ENCODE assay signal across 26 cellular contexts in genomic region chr2:71460056-71460455, GRCh38.
"Had no signal": no experiment of that assay in that cellular context is flagged by ENCODE, and none has a peak within 500 bp of the region (broad histone marks: within the 10 kb centered on the region; RNA-seq: fewer than 3 reads in every experiment).

No MANE protein-coding gene starts in this region.

- H3K36me3 Mint-ChIP-seq: activated naive CD8-positive, alpha-beta T cell; T-cell had no signal

- DNase-seq: activated CD4-positive, alpha-beta T cell treated with anti-CD3 and anti-CD28 coated beads for 4 hours; activated CD4-positive, alpha-beta T cell treated with anti-CD3 and anti-CD28 coated beads, Interleukin-2, amount 50 U/mL, for 4 hours; activated naive CD4-positive, alpha-beta T cell; activated T-cell treated with anti-CD3 and anti-CD28 coated beads for 4 hours; activated T-cell treated with anti-CD3 and anti-CD28 coated beads, Interleukin-2, amount 50 U/mL, for 72 hours; anterior cingulate cortex; body of pancreas; cerebellar nuclear complex; dorsolateral prefrontal cortex; effector memory CD4-positive, alpha-beta T cell; foreskin fibroblast; kidney; lower lobe of right lung; mesendoderm; naive B cell; nephron progenitor cell; pancreas; spleen; stimulated activated CD4-positive, alpha-beta T cell treated with anti-CD3 and anti-CD28 coated beads, Interleukin-2, amount 100 ng/mL, for 48 hours; stimulated activated naive CD8-positive, alpha-beta T cell treated with anti-CD3 and anti-CD28 coated beads, Interleukin-15, Interleukin-2, amounts not matched to agents 100 U/mL and 50 U/mL, for 24 hours; T-cell; testis had no signal

- H3K36me3 ChIP-seq: lower lobe of right lung, pancreas, prostate gland had no signal

- H3K27ac Mint-ChIP-seq: activated naive CD8-positive, alpha-beta T cell; activated T-cell treated with anti-CD3 and anti-CD28 coated beads, Interleukin-2, amount 50 U/mL, for 72 hours; naive B cell; nephron progenitor cell; T-cell; T-helper 2 cell treated with Interferon-gamma antibody and Interleukin-4, amounts not matched to agents 5 μg/mL and 100 μg/mL, for 36 hours had no signal

- H3K4me3 Mint-ChIP-seq: activated naive CD8-positive, alpha-beta T cell; activated T-cell treated with anti-CD3 and anti-CD28 coated beads, Interleukin-2, amount 50 U/mL, for 72 hours; naive B cell; nephron progenitor cell; T-cell; T-helper 2 cell treated with Interferon-gamma antibody and Interleukin-4, amounts not matched to agents 5 μg/mL and 100 μg/mL, for 36 hours had no signal

- H3K9me3 ChIP-seq: body of pancreas, lower lobe of right lung, pancreas, prostate gland, testis had no signal

- H3K4me1 ChIP-seq: pancreas, prostate gland, testis had no signal

- ATAC-seq: activated T-cell treated with anti-CD3 and anti-CD28 coated beads, Interleukin-2, amount 50 U/mL, for 72 hours; body of pancreas; stimulated activated naive CD8-positive, alpha-beta T cell treated with anti-CD3 and anti-CD28 coated beads, Interleukin-15, Interleukin-2, amounts not matched to agents 100 U/mL and 50 U/mL, for 24 hours; T-cell had no signal

- H3K9me3 Mint-ChIP-seq: activated T-cell treated with anti-CD3 and anti-CD28 coated beads, Interleukin-2, amount 50 U/mL, for 72 hours; nephron progenitor cell; T-cell; T-helper 2 cell treated with Interferon-gamma antibody and Interleukin-4, amounts not matched to agents 5 μg/mL and 100 μg/mL, for 36 hours had no signal

- H3K27me3 ChIP-seq: body of pancreas, pancreas, testis had no signal

- H3K27ac ChIP-seq: body of pancreas, coronary artery, dorsolateral prefrontal cortex, lower lobe of right lung, pancreas, prostate gland, testis had no signal

- H3K4me3 ChIP-seq: body of pancreas, coronary artery, dorsolateral prefrontal cortex, lower lobe of right lung, pancreas, prostate gland, spleen, testis had no signal
